In genomic region chr12:60394680-60395079, GRCh38 we compare ENCODE assay signal across 1 cellular context.
A peak's percentile ranks its signal among the peaks of the same experiment; 100 is the strongest.
TF ChIP-seq lines count a peak whose summit lies in the region.

No MANE protein-coding gene starts in this region.

TF ChIP-seq in IMR-90, 13 proteins besides CTCF, POLR2A, EP300 and RAD21:
- TF ChIP-seq FOS (IDR thresholded peaks at IDR 0.05; ENCODE audit: low read depth, low read length) (peak; percentile 60; the same call in 1 of the 2 replicates), MXI1 (IDR thresholded peaks at IDR 0.05; ENCODE audit: borderline replicate concordance, low read depth, low read length) (no peak)
